Comparison of ENCODE assay signal across 8 cellular contexts in genomic region chr12:94615284-94616216, GRCh38. TPM values are rescaled to one million over a fixed set of nuclear protein-coding genes. Genes with fewer than 3 reads are reported as not detected.
DNase-seq lines count a peak whose midpoint lies in the region; ATAC-seq and TF ChIP-seq lines count a peak whose summit lies in the region.

No MANE protein-coding gene starts in this region.

- peak overlapping the region; percentile 59 for H3K27ac ChIP-seq in left ventricle myocardium inferior (replicated peaks)

- no peaks in the 10 kb centered on the region for H3K36me3 Mint-ChIP-seq in mesothelial cell of epicardium

- no peaks in the 10 kb centered on the region for H3K27me3 Mint-ChIP-seq in mesothelial cell of epicardium (ENCODE audit: low read depth)

- ATAC-seq in GM18519 (IDR thresholded peaks at IDR 0.05; ENCODE audit: low FRiP score, unreplicated experiment) (no peak), GM21447 (IDR thresholded peaks at IDR 0.05; ENCODE audit: unreplicated experiment) (no peak)

- no peaks in the 10 kb centered on the region for H3K36me3 ChIP-seq in left ventricle myocardium inferior

- intact Hi-C loops in left ventricle myocardium inferior (cut with micrococcal nuclease): no loop called here

- H3K4me1 ChIP-seq in left ventricle myocardium inferior: peaks cover 32% of the 10 kb centered on the region

- H3K4me3 ChIP-seq in left ventricle myocardium inferior (peak overlapping the region; percentile 42), retinal pigment epithelial cell (ENCODE audit: low read length) (peak overlapping the region; percentile 30)

- H3K4me1 Mint-ChIP-seq in mesothelial cell of epicardium: peaks cover under 1% of the 10 kb centered on the region

- no peak overlapping the region for H3K27ac Mint-ChIP-seq in mesothelial cell of epicardium

- H3K9me3 ChIP-seq in left ventricle myocardium inferior (replicated peaks): no peaks in the 10 kb centered on the region

- DNase-seq in HCEC 1CT: peak; percentile 42
- peak; percentile 84 for DNase-seq in amniotic epithelial cell (ENCODE audit: low read depth)
- DNase-seq in left ventricle myocardium inferior: peak; percentile 24
- DNase-seq in retinal pigment epithelial cell (ENCODE audit: low read depth): no peak
- DNase-seq in mesothelial cell of epicardium (ENCODE audit: low spot score in 2 of 2, unreplicated experiment in 2 of 2): no peak
- DNase-seq in stimulated activated CD4-positive, alpha-beta T cell treated with anti-CD3 and anti-CD28 coated beads, Interleukin-4, amount 100 ng/mL, for 4 hours: no peak

- no peaks in the 10 kb centered on the region for H3K9me3 Mint-ChIP-seq in mesothelial cell of epicardium

- no peak for TF ChIP-seq CTCF in left ventricle myocardium inferior (IDR thresholded peaks at IDR 0.05; ENCODE audit: borderline replicate concordance)
- TF ChIP-seq CTCF in retinal pigment epithelial cell (conservative IDR thresholded peaks at IDR 0.05; ENCODE audit: low read depth, low read length): no peak
- TF ChIP-seq CTCF in mesothelial cell of epicardium (IDR thresholded peaks at IDR 0.05; ENCODE audit: unreplicated experiment): no peak

- no peak overlapping the region for H3K4me3 Mint-ChIP-seq in mesothelial cell of epicardium

- no peaks in the 10 kb centered on the region for H3K27me3 ChIP-seq in left ventricle myocardium inferior (ENCODE audit: low read depth)

RNA-seq across cellular contexts. Expression of gene TMCC3, which starts 34.8 kb away (rescaled TPM):
- 1.7 TPM for total RNA-seq in left ventricle myocardium inferior
- total RNA-seq in mesothelial cell of epicardium: 10.1 to 11.7 TPM (median 11.5 TPM) in 3 replicates

Comparison
In these comparisons a context has a peak if more than half of its experiments do, and no peak if none do; other contexts are left out.
1. DNase-seq: peak in HCEC 1CT (single experiment), amniotic epithelial cell (single experiment) and left ventricle myocardium inferior (single experiment); none in retinal pigment epithelial cell (single experiment), mesothelial cell of epicardium (0 of 2) and stimulated activated CD4-positive, alpha-beta T cell treated with anti-CD3 and anti-CD28 coated beads, Interleukin-4, amount 100 ng/mL, for 4 hours (0 of 2).